ENCODE assay signal across 8 cellular contexts in genomic region chr1:28552482-28553228, GRCh38. TPM values are rescaled to one million over a fixed set of nuclear protein-coding genes. Genes with fewer than 3 reads are reported as not detected.
DNase-seq lines count a peak whose midpoint lies in the region; ATAC-seq and TF ChIP-seq lines count a peak whose summit lies in the region.

TSS of gene TRNAU1AP (plus strand) at chr1:28553085. CDS start at chr1:28553111, 26 bp downstream.

- H4K20me1 ChIP-seq in OCI-LY3 (ENCODE audit: insufficient read depth, low read length): no peaks in the 10 kb centered on the region

- peak within 1 kb of the TSS; percentile 96 for H3K9ac ChIP-seq in OCI-LY3 (ENCODE audit: low read length)

- peaks cover 7% of the 10 kb centered on the region for H3K79me2 ChIP-seq in OCI-LY3 (ENCODE audit: low read length)

- H3K27me3 ChIP-seq in OCI-LY3 (ENCODE audit: low read depth, low read length): no peaks in the 10 kb centered on the region

- H3K4me3 Mint-ChIP-seq in endothelial cell (ENCODE audit: unreplicated experiment) (peak within 1 kb of the TSS; percentile 99), mesothelial cell of epicardium (peak within 1 kb of the TSS; percentile 93)

- H3K36me3 Mint-ChIP-seq in endothelial cell (ENCODE audit: low read depth, unreplicated experiment): peaks cover 3% of the 10 kb centered on the region
- H3K36me3 Mint-ChIP-seq in mesothelial cell of epicardium: peaks cover 9% of the 10 kb centered on the region

- DNase-seq in DMS 273 (lab: John Stamatoyannopoulos, UW; ENCODE audit: unreplicated experiment): peak; percentile 99
- peak; percentile 83 for DNase-seq in HuH-7.5 (ENCODE audit: low spot score)
- peak; percentile 98 for DNase-seq in activated CD8-positive, alpha-beta memory T cell treated with anti-CD3 and anti-CD28 coated beads, Interleukin-2, amount 50 U/mL, for 48 hours
- DNase-seq in endothelial cell (ENCODE audit: low spot score): peak; percentile 96
- DNase-seq in mesothelial cell of epicardium (ENCODE audit: low spot score in 2 of 2, unreplicated experiment in 2 of 2): peak; percentile 94 to 97
- DNase-seq in stimulated activated CD8-positive, alpha-beta memory T cell treated with anti-CD3 and anti-CD28 coated beads, Interleukin-15, amount 100 ng/mL, for 4 hours (ENCODE audit: low read depth in 2 of 2): peak; percentile 93 to 95

- peaks cover 3% of the 10 kb centered on the region; the same call in 1 of the 2 replicates for H3K4me1 ChIP-seq in OCI-LY3 (ENCODE audit: low read length)

- H3K27ac ChIP-seq in OCI-LY3 (ENCODE audit: low read length): peak within 1 kb of the TSS; percentile 66

- H3K9me3 Mint-ChIP-seq in endothelial cell (ENCODE audit: unreplicated experiment) (no peaks in the 10 kb centered on the region), mesothelial cell of epicardium (no peaks in the 10 kb centered on the region)

- TF ChIP-seq CTCF in OCI-LY3 (IDR thresholded peaks at IDR 0.05; ENCODE audit: low read depth, low read length) (no peak), endothelial cell (IDR thresholded peaks at IDR 0.05; ENCODE audit: unreplicated experiment) (no peak), mesothelial cell of epicardium (IDR thresholded peaks at IDR 0.05; ENCODE audit: unreplicated experiment) (no peak)

- H3K9me3 ChIP-seq in OCI-LY3 (ENCODE audit: insufficient read depth, low read length): no peaks in the 10 kb centered on the region

- H3K4me1 Mint-ChIP-seq in endothelial cell (ENCODE audit: unreplicated experiment) (no peaks in the 10 kb centered on the region), mesothelial cell of epicardium (peaks cover 11% of the 10 kb centered on the region)

- ATAC-seq in GM21526 (IDR thresholded peaks at IDR 0.05; ENCODE audit: low FRiP score, unreplicated experiment): peak; percentile 80

- H3K27me3 Mint-ChIP-seq in endothelial cell (ENCODE audit: unreplicated experiment): peaks cover 1% of the 10 kb centered on the region
- H3K27me3 Mint-ChIP-seq in mesothelial cell of epicardium (ENCODE audit: low read depth): no peaks in the 10 kb centered on the region

- H3K27ac Mint-ChIP-seq in endothelial cell (ENCODE audit: unreplicated experiment) (peak within 1 kb of the TSS; percentile 88), mesothelial cell of epicardium (peak within 1 kb of the TSS; percentile 98)

- H2AFZ ChIP-seq in OCI-LY3 (ENCODE audit: low read depth, low read length): peak within 1 kb of the TSS; percentile 92

- no peaks in the 10 kb centered on the region for H3K36me3 ChIP-seq in OCI-LY3 (replicated peaks; ENCODE audit: low read depth, low read length)

- peak within 1 kb of the TSS; percentile 94 for H3K4me2 ChIP-seq in OCI-LY3 (ENCODE audit: low read length)

- H3K4me3 ChIP-seq in OCI-LY3 (ENCODE audit: low read length): peak within 1 kb of the TSS; percentile 99

RNA-seq across cellular contexts. Expression of gene TRNAU1AP, which starts in this region (rescaled TPM):
- total RNA-seq in endothelial cell (ENCODE audit: unreplicated experiment) (39.6 TPM), mesothelial cell of epicardium (23.3 to 25.5 TPM (median 25.0 TPM) in 3 replicates)

Comparison
In these comparisons a context has a peak if more than half of its experiments do, and no peak if none do; other contexts are left out.
1. Peak in every context shown above with its lines: DNase-seq, ATAC-seq, H3K4me3 ChIP-seq and H3K27ac ChIP-seq.